In genomic region chr11:133937015-133937414, GRCh38 we compare ENCODE assay signal across 16 cellular contexts.
"Had no signal": no experiment of that assay in that cellular context is flagged by ENCODE, and none has a peak within 500 bp of the region (broad histone marks: within the 10 kb centered on the region; RNA-seq: fewer than 3 reads in every experiment).

No MANE protein-coding gene starts in this region.

- ATAC-seq: heart right ventricle, left cardiac atrium had no signal

- H3K9me3 ChIP-seq: heart right ventricle, upper lobe of left lung had no signal

- H3K27me3 ChIP-seq: heart right ventricle, upper lobe of left lung had no signal

- H3K36me3 ChIP-seq: upper lobe of left lung had no signal

- H3K4me1 ChIP-seq: upper lobe of left lung had no signal

- H3K4me3 ChIP-seq: coronary artery, heart right ventricle, upper lobe of left lung had no signal

- DNase-seq: activated CD4-positive, alpha-beta T cell treated with anti-CD3 and anti-CD28 coated beads, Interleukin-2, amount 50 U/mL, for 1 hour; activated CD4-positive, CD25-positive, alpha-beta regulatory T cell treated with anti-CD3 and anti-CD28 coated beads, Interleukin-2, amount 50 U/mL, for 72 hours; activated naive CD8-positive, alpha-beta T cell treated with anti-CD3 and anti-CD28 coated beads for 36 hours; activated T-cell treated with anti-CD3 and anti-CD28 coated beads, Interleukin-2, amount 50 U/mL, for 1 hour; cerebellar nuclear complex; endodermal cell; heart right ventricle; islet precursor cell; left cardiac atrium; stimulated activated CD4-positive, alpha-beta T cell treated with anti-CD3 and anti-CD28 coated beads, Interleukin-2, amount 100 ng/mL, for 48 hours; stimulated activated CD8-positive, alpha-beta memory T cell treated with anti-CD3 and anti-CD28 coated beads, Interleukin-4, amount 100 ng/mL, for 48 hours; stimulated activated naive CD4-positive, alpha-beta T cell treated with Interleukin-2 at 50 U/mL for 16 hours; upper lobe of left lung had no signal

- H3K27ac ChIP-seq: coronary artery, epithelial cell of prostate, heart right ventricle, upper lobe of left lung, VCaP had no signal
